1 cellular context compared by ENCODE assay signal in genomic region chr13:105969761-105970160, GRCh38.
TF ChIP-seq lines count a peak whose summit lies in the region.

No MANE protein-coding gene starts in this region.

TF ChIP-seq in GM23338, 12 proteins besides CTCF, POLR2A, EP300 and RAD21 (continued from another document):
- no peak for TF ChIP-seq ZNF462 (CRISPR knock-in tag; IDR thresholded peaks at IDR 0.05)
